Comparison of ENCODE assay signal across 19 cellular contexts in the genomic region with DNA sequence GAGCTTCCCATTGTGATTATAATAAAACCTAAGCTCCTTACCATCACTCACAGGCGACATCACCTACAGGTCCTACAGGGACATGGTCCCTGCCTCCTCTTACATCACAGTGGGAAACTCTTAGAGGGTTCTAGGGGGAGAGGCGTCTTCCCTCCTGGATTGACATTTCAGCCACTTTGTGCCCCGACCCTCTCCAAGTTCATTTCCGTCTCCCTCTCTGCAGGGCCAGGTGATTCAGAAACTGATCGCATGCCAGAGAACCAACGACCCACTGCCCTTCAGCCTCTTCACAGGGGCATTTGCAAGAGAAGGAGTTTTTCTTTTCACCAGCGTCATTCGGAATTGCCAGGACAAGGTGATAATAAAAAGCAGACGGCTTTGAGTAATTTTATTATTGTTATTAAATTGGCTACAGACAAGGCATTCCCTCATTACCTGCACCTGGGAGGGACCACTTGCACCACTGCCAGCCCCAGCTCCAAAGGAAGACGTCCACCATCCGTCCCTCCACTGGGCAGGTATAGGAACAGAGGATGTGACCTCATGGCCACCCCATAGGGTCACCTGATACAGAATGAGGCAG.
"Had no signal": no experiment of that assay in that cellular context is flagged by ENCODE, and none has a peak within 500 bp of the region (broad histone marks: within the 10 kb centered on the region; RNA-seq: fewer than 3 reads in every experiment).

No MANE protein-coding gene starts in this region.

- ATAC-seq: activated CD8-positive, alpha-beta T cell treated with anti-CD3 and anti-CD28 coated beads for 36 hours; mucosa of descending colon; naive thymus-derived CD4-positive, alpha-beta T cell; pancreas; sciatic nerve; stimulated activated naive B cell treated with anti-CD40 and anti-IgM and Interleukin-4, amounts not matched to agents 10 μg/mL and 1 μg/mL and 100 μg/mL, for 72 hours had no signal

- H3K4me3 ChIP-seq: left ventricle myocardium inferior, mucosa of descending colon, pancreas, thoracic aorta had no signal

- H3K36me3 Mint-ChIP-seq: naive thymus-derived CD4-positive, alpha-beta T cell; stimulated activated naive B cell treated with anti-CD40 and anti-IgM and Interleukin-4, amounts not matched to agents 10 μg/mL and 1 μg/mL and 100 μg/mL, for 72 hours had no signal

- H3K9me3 Mint-ChIP-seq: activated CD8-positive, alpha-beta T cell treated with anti-CD3 and anti-CD28 coated beads for 36 hours; activated T-helper 2 cell treated with anti-CD3 and anti-CD28 coated beads, Interferon-gamma antibody, Interleukin-2, Interleukin-4, amounts not matched to agents 10 μg/mL and 5 μg/mL and 100 μg/mL, durations not matched to agents 14 hours and 24 hours and 36 hours; stimulated activated naive B cell treated with anti-CD40 and anti-IgM and Interleukin-4, amounts not matched to agents 10 μg/mL and 1 μg/mL and 100 μg/mL, for 72 hours had no signal

- H3K4me3 Mint-ChIP-seq: activated CD8-positive, alpha-beta T cell treated with anti-CD3 and anti-CD28 coated beads for 36 hours; naive thymus-derived CD4-positive, alpha-beta T cell; stimulated activated naive B cell treated with anti-CD40 and anti-IgM and Interleukin-4, amounts not matched to agents 10 μg/mL and 1 μg/mL and 100 μg/mL, for 72 hours had no signal

- H3K9me3 ChIP-seq: left ventricle myocardium inferior, mucosa of descending colon, neutrophil, pancreas, thoracic aorta had no signal

- H3K27ac Mint-ChIP-seq: activated CD8-positive, alpha-beta T cell treated with anti-CD3 and anti-CD28 coated beads for 36 hours; activated T-helper 2 cell treated with anti-CD3 and anti-CD28 coated beads, Interferon-gamma antibody, Interleukin-2, Interleukin-4, amounts not matched to agents 10 μg/mL and 5 μg/mL and 100 μg/mL, durations not matched to agents 14 hours and 24 hours and 36 hours; naive thymus-derived CD4-positive, alpha-beta T cell; stimulated activated naive B cell treated with anti-CD40 and anti-IgM and Interleukin-4, amounts not matched to agents 10 μg/mL and 1 μg/mL and 100 μg/mL, for 72 hours had no signal

- H3K36me3 ChIP-seq: brain microvascular endothelial cell, left ventricle myocardium inferior, neutrophil, pancreas, thoracic aorta had no signal

- H3K27ac ChIP-seq: brain microvascular endothelial cell, left ventricle myocardium inferior, neutrophil, pancreas, thoracic aorta had no signal

- H3K27me3 ChIP-seq: brain microvascular endothelial cell, neutrophil, pancreas had no signal

- DNase-seq: activated CD4-positive, alpha-beta T cell treated with anti-CD3 and anti-CD28 coated beads for 48 hours; activated CD4-positive, CD25-positive, alpha-beta regulatory T cell; activated CD8-positive, alpha-beta T cell treated with anti-CD3 and anti-CD28 coated beads for 36 hours; activated naive CD4-positive, alpha-beta T cell treated with anti-CD3 and anti-CD28 coated beads, Interleukin-2, amount 50 U/mL, for 16 hours; activated T-cell treated with anti-CD3 and anti-CD28 coated beads, Interleukin-2, amount 50 U/mL, for 1 hour; aorta; brain microvascular endothelial cell; central memory CD4-positive, alpha-beta T cell; head of caudate nucleus; kidney; left ventricle myocardium inferior; mucosa of descending colon; naive thymus-derived CD4-positive, alpha-beta T cell; pancreas; stimulated activated naive B cell treated with anti-CD40 and anti-IgM and Interleukin-4, amounts not matched to agents 10 μg/mL and 1 μg/mL and 100 μg/mL, for 72 hours had no signal

- H3K27me3 Mint-ChIP-seq: activated CD8-positive, alpha-beta T cell treated with anti-CD3 and anti-CD28 coated beads for 36 hours had no signal
